1 cellular context compared by ENCODE assay signal in the genomic region with DNA sequence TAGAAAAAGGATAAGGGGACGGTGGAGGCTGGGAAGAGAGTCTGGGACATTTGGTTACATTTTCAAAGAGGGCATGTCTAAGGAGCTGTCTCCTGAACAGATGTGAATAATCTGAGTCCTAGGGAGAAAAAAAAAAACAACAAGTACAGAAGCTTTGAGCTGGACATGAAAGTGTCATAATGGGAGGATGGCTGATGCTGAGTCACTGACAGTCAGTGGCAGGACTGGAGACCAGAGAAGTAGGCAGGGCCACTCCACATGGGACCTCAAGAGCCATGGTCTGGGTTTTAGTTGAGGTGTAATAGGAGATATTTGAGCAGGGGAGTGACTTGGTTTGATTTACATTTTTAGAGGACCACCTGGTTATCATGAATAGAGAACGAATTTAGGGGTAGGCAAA.
TF ChIP-seq lines count a peak whose summit lies in the region.

No MANE protein-coding gene starts in this region.

TF ChIP-seq in WTC11, 78 proteins besides CTCF, POLR2A, EP300 and RAD21 (continued from another document):
- no peak for TF ChIP-seq ZNF532 (CRISPR knock-in tag; IDR thresholded peaks at IDR 0.05; ENCODE audit: borderline replicate concordance)
- no peak for TF ChIP-seq NR3C1 (CRISPR knock-in tag; conservative IDR thresholded peaks at IDR 0.05; ENCODE audit: low read depth)
- TF ChIP-seq, protein P1, sequence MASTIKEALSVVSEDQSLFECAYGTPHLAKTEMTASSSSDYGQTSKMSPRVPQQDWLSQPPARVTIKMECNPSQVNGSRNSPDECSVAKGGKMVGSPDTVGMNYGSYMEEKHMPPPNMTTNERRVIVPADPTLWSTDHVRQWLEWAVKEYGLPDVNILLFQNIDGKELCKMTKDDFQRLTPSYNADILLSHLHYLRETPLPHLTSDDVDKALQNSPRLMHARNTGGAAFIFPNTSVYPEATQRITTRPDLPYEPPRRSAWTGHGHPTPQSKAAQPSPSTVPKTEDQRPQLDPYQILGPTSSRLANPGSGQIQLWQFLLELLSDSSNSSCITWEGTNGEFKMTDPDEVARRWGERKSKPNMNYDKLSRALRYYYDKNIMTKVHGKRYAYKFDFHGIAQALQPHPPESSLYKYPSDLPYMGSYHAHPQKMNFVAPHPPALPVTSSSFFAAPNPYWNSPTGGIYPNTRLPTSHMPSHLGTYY (CRISPR knock-in tag; IDR thresholded peaks at IDR 0.05): no peak
- TF ChIP-seq ZNF396 (CRISPR knock-in tag; IDR thresholded peaks at IDR 0.05; ENCODE audit: borderline replicate concordance): no peak
- no peak for TF ChIP-seq NR1H2 (CRISPR knock-in tag; IDR thresholded peaks at IDR 0.05)
- TF ChIP-seq, protein P2, sequence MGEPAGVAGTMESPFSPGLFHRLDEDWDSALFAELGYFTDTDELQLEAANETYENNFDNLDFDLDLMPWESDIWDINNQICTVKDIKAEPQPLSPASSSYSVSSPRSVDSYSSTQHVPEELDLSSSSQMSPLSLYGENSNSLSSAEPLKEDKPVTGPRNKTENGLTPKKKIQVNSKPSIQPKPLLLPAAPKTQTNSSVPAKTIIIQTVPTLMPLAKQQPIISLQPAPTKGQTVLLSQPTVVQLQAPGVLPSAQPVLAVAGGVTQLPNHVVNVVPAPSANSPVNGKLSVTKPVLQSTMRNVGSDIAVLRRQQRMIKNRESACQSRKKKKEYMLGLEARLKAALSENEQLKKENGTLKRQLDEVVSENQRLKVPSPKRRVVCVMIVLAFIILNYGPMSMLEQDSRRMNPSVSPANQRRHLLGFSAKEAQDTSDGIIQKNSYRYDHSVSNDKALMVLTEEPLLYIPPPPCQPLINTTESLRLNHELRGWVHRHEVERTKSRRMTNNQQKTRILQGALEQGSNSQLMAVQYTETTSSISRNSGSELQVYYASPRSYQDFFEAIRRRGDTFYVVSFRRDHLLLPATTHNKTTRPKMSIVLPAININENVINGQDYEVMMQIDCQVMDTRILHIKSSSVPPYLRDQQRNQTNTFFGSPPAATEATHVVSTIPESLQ (CRISPR knock-in tag; IDR thresholded peaks at IDR 0.05): no peak
